In genomic region chr20:41072919-41073318, GRCh38 we compare ENCODE assay signal across 10 cellular contexts. TPM values are rescaled to one million over a fixed set of nuclear protein-coding genes. Genes with fewer than 3 reads are reported as not detected.
DNase-seq lines count a peak whose midpoint lies in the region; ATAC-seq, FAIRE-seq and TF ChIP-seq lines count a peak whose summit lies in the region.
"Had no signal": no experiment of that assay in that cellular context is flagged by ENCODE, and none has a peak within 500 bp of the region (broad histone marks: within the 10 kb centered on the region; RNA-seq: fewer than 3 reads in every experiment).

No MANE protein-coding gene starts in this region.

- H3K9me3 Mint-ChIP-seq in activated naive CD8-positive, alpha-beta T cell treated with anti-CD3 and anti-CD28 coated beads, Interleukin-2, amount 10 ng/mL, durations not matched to agents 7 days and 5 days, result no peaks in the 10 kb centered on the region

- TF ChIP-seq POLR2A in HepG2 (IDR thresholded peaks at IDR 0.05; ENCODE audit: insufficient read depth in 1 of 2, low read depth in 2 of 2, low read length in 2 of 2) (no peak), vagina (IDR thresholded peaks at IDR 0.05) (no peak)

- TF ChIP-seq CTCF in liver (IDR thresholded peaks at IDR 0.05; ENCODE audit: low read depth, low read length, missing input control), result no peak
- TF ChIP-seq CTCF in HepG2 (CRISPR knock-in tag; IDR thresholded peaks at IDR 0.05), result no peak
- no peak for TF ChIP-seq CTCF in lower lobe of right lung (IDR thresholded peaks at IDR 0.05)
- TF ChIP-seq CTCF in vagina (IDR thresholded peaks at IDR 0.05), result no peak

- H3K27ac ChIP-seq in liver (ENCODE audit: low read depth in 1 of 2, low read length in 2 of 2) (peak overlapping the region; percentile 56 to 68), HepG2 (ENCODE audit: extremely low read length, insufficient read depth, low read length) (no peak overlapping the region), lower lobe of right lung (peak overlapping the region; percentile 15), vagina (peak overlapping the region; percentile 56)

- intact Hi-C loops in HepG2 (cut with micrococcal nuclease; ENCODE audit: unreplicated experiment) (no loop called here), lower lobe of right lung (cut with DNase I) (no loop called here), vagina (cut with DNase I) (no loop called here)

- peak overlapping the region; percentile 26 for H3K4me3 Mint-ChIP-seq in activated naive CD8-positive, alpha-beta T cell treated with anti-CD3 and anti-CD28 coated beads, Interleukin-2, amount 10 ng/mL, durations not matched to agents 7 days and 5 days
- H3K4me3 Mint-ChIP-seq: B cell had no signal

- H3K27me3 Mint-ChIP-seq in activated naive CD8-positive, alpha-beta T cell treated with anti-CD3 and anti-CD28 coated beads, Interleukin-2, amount 10 ng/mL, durations not matched to agents 7 days and 5 days, result no peaks in the 10 kb centered on the region
- H3K27me3 Mint-ChIP-seq: B cell had no signal

- FAIRE-seq in HepG2 (lab: Jason Lieb, UNC), result no peak

- H4K20me1 ChIP-seq in HepG2 (ENCODE audit: insufficient read depth, low read length), result peaks cover 17% of the 10 kb centered on the region

- no peak overlapping the region for H2AFZ ChIP-seq in HepG2 (ENCODE audit: low read length)

- H3K36me3 Mint-ChIP-seq in activated naive CD8-positive, alpha-beta T cell treated with anti-CD3 and anti-CD28 coated beads, Interleukin-2, amount 10 ng/mL, durations not matched to agents 7 days and 5 days, result peaks cover 28% of the 10 kb centered on the region

- CTCF ChIA-PET in HepG2 (lab: Yijun Ruan, JAX; ENCODE audit: low intra/inter-chr PET ratio, low total read pairs), result no interaction called here

- peaks cover 79% of the 10 kb centered on the region for H3K79me2 ChIP-seq in HepG2 (ENCODE audit: insufficient read depth, low read length)

- no peak for ATAC-seq in HepG2
- no peak for ATAC-seq in activated naive CD8-positive, alpha-beta T cell treated with anti-CD3 and anti-CD28 coated beads, Interleukin-2, amount 10 ng/mL, durations not matched to agents 7 days and 5 days (ENCODE audit: low read depth)
- no peak for ATAC-seq in lower lobe of right lung
- ATAC-seq in GM18868 (IDR thresholded peaks at IDR 0.05; ENCODE audit: unreplicated experiment), result no peak

- peaks cover 63% of the 10 kb centered on the region for H3K4me1 Mint-ChIP-seq in activated naive CD8-positive, alpha-beta T cell treated with anti-CD3 and anti-CD28 coated beads, Interleukin-2, amount 10 ng/mL, durations not matched to agents 7 days and 5 days

- no TSS peak for BruUV-seq in HepG2 (replicated peaks; lab: Mats Ljungman, UMichigan)

- H3K27ac Mint-ChIP-seq in activated naive CD8-positive, alpha-beta T cell treated with anti-CD3 and anti-CD28 coated beads, Interleukin-2, amount 10 ng/mL, durations not matched to agents 7 days and 5 days, result peak overlapping the region; percentile 31
- H3K27ac Mint-ChIP-seq: B cell had no signal

- 68% methylated on average over 3 of the region's 3 CpGs for whole genome bisulfite sequencing in liver
- 94% methylated on average over 3 of the region's 3 CpGs for WGBS in HepG2 (ENCODE audit: low lambda C conversion rate)

- no peak overlapping the region for H3K4me3 ChIP-seq in liver (ENCODE audit: low read depth in 1 of 3, low read length in 3 of 3)
- H3K4me3 ChIP-seq in HepG2 (replicated peaks in 1 of 3; ENCODE audit: insufficient read depth in 1 of 3, low read depth in 2 of 3, low read length in 3 of 3), result no peak overlapping the region
- no peak overlapping the region for H3K4me3 ChIP-seq in lower lobe of right lung
- no peak overlapping the region for H3K4me3 ChIP-seq in vagina

- TF ChIP-seq RAD21 in liver (IDR thresholded peaks at IDR 0.05) (no peak), HepG2 (CRISPR knock-in tag; IDR thresholded peaks at IDR 0.05) (no peak)

- POLR2A ChIA-PET in HepG2 (lab: Yijun Ruan, JAX), result no interaction called here
- POLR2A ChIA-PET in activated naive CD8-positive, alpha-beta T cell treated with anti-CD3 and anti-CD28 coated beads, Interleukin-2, amount 10 ng/mL, durations not matched to agents 7 days and 5 days (lab: Charles Lee), result interaction anchor here (0.6 to 1.3 kb wide), 4 partner anchors 47 to 82 kb away, joined by 3 to 4 read pairs (median 3); no protein-coding TSS in a partner anchor

- H3K4me1 ChIP-seq in liver (ENCODE audit: control insufficient read depth in 4 of 4, insufficient read depth in 4 of 4, low read length in 3 of 4) (peaks cover 0 to 4% (median 2%) of the 10 kb centered on the region in 4 donors), HepG2 (ENCODE audit: insufficient read depth, low read length) (peaks cover 12% of the 10 kb centered on the region), lower lobe of right lung (peaks cover 60% of the 10 kb centered on the region), vagina (peaks cover 73% of the 10 kb centered on the region)

- no peak for DNase-seq in HepG2 (ENCODE audit: low spot score)
- no peak for DNase-seq in activated naive CD8-positive, alpha-beta T cell treated with anti-CD3 and anti-CD28 coated beads, Interleukin-2, amount 10 ng/mL, durations not matched to agents 7 days and 5 days
- DNase-seq in lower lobe of right lung, result no peak
- no peak for DNase-seq in vagina (ENCODE audit: extremely low spot score in 2 of 2)
- no peak for DNase-seq in Ammon's horn (ENCODE audit: low spot score)
- no peak for DNase-seq in EL
- DNase-seq: KBM-7 had no signal

- no peak overlapping the region for H3K9ac ChIP-seq in liver (ENCODE audit: low read depth in 1 of 2, low read length in 2 of 2)
- H3K9ac ChIP-seq in HepG2 (ENCODE audit: insufficient read depth, low read depth, low read length), result no peak overlapping the region

- H3K27me3 ChIP-seq in liver (ENCODE audit: control insufficient read depth in 4 of 4, insufficient read depth in 4 of 4, low read length in 3 of 4) (no peaks in the 10 kb centered on the region), HepG2 (ENCODE audit: control insufficient read depth in 1 of 2, insufficient read depth in 2 of 2, low read length in 2 of 2) (no peaks in the 10 kb centered on the region), lower lobe of right lung (ENCODE audit: low read depth) (no peaks in the 10 kb centered on the region), vagina (no peaks in the 10 kb centered on the region)

- in situ Hi-C loops in HepG2 (cut with HindIII; ENCODE audit: extremely low pct_ligation_motif_present, low pct_unique_long_range_greater_than_20kb), result no loop called here

- H3K4me2 ChIP-seq in HepG2 (ENCODE audit: low read depth, low read length), result no peak overlapping the region

- TF ChIP-seq EP300 in HepG2 (IDR thresholded peaks at IDR 0.05; ENCODE audit: low read depth in 2 of 2, low read length in 2 of 2), result no peak
- no peak for TF ChIP-seq EP300 in HepG2 (CRISPR knock-in tag; IDR thresholded peaks at IDR 0.05; ENCODE audit: borderline replicate concordance)

- no peaks in the 10 kb centered on the region for H3K9me3 ChIP-seq in liver (ENCODE audit: control insufficient read depth in 4 of 4, low read length in 3 of 4)
- H3K9me3 ChIP-seq in HepG2 (ENCODE audit: low read length), result no peaks in the 10 kb centered on the region
- no peaks in the 10 kb centered on the region for H3K9me3 ChIP-seq in lower lobe of right lung
- H3K9me3 ChIP-seq in vagina, result no peaks in the 10 kb centered on the region

- H3K36me3 ChIP-seq in liver (ENCODE audit: control insufficient read depth in 4 of 4, insufficient read depth in 3 of 4, low read depth in 1 of 4, low read length in 3 of 4) (peaks cover 0 to 7% (median under 1%) of the 10 kb centered on the region in 4 donors), HepG2 (replicated peaks in 1 of 2; ENCODE audit: control insufficient read depth in 1 of 2, insufficient read depth in 2 of 2, low read length in 2 of 2) (peaks cover 18 to 65% of the 10 kb centered on the region in 2 experiments), lower lobe of right lung (peaks cover 25% of the 10 kb centered on the region), vagina (peaks cover 0 to 3% of the 10 kb centered on the region in 2 donors)

TF ChIP-seq in liver, 16 proteins besides CTCF, POLR2A, EP300 and RAD21:
- TF ChIP-seq TAF1 (conservative IDR thresholded peaks at IDR 0.05), result no peak

TF ChIP-seq in HepG2, 621 proteins besides CTCF, POLR2A, EP300 and RAD21 (continues in another document):
- TF ChIP-seq ZNF775 (CRISPR knock-in tag; IDR thresholded peaks at IDR 0.05; ENCODE audit: borderline replicate concordance) (no peak), SETDB1 (CRISPR knock-in tag; IDR thresholded peaks at IDR 0.05; ENCODE audit: borderline replicate concordance) (no peak), NCOR1 (IDR thresholded peaks at IDR 0.05; ENCODE audit: borderline replicate concordance, low read length) (no peak)

RNA-seq across cellular contexts. Expression of gene TOP1, which starts 44.3 kb away (rescaled TPM):
- total RNA-seq in liver (10 to 100 TPM; 21.1 to 62.1 TPM), HepG2 (2016; rRNA removed; fragmentation: Illumina TruSeq; extraction: Trizol) (19.4 and 75.3 TPM in 2 replicates), lower lobe of right lung (52.0 TPM), vagina (38.1 TPM)
- polyA plus RNA-seq in liver (10 to 100 TPM; 13.7 to 17.8 TPM), HepG2 (2011; rRNA removed) (9.9 and 10.2 TPM in 2 replicates)
- 17.3 and 19.8 TPM in 2 replicates for total RNA-seq in HepG2 (2016; cell fraction: cytosol; rRNA removed; fragmentation: Illumina TruSeq; extraction: Trizol; ENCODE audit: low read depth)
- 17.0 and 75.6 TPM in 2 replicates for total RNA-seq in HepG2 (2016; cell fraction: insoluble cytoplasmic fraction; rRNA removed; fragmentation: Illumina TruSeq; extraction: Trizol)
- total RNA-seq in HepG2 (2016; cell fraction: membrane; rRNA removed; fragmentation: Illumina TruSeq; extraction: Trizol), result 20.3 and 21.0 TPM in 2 replicates
- 45.7 and 48.4 TPM in 2 replicates for total RNA-seq in HepG2 (2016; cell fraction: nucleus; rRNA removed; fragmentation: Illumina TruSeq; extraction: Trizol)
- 5.5 and 9.3 TPM in 2 replicates for polyA plus RNA-seq in HepG2 (2011; cell fraction: cytosol; rRNA removed)
- 10.9 and 11.3 TPM in 2 replicates for polyA plus RNA-seq in HepG2 (2011; cell fraction: nucleus; rRNA removed)
- 51.4 and 67.5 TPM in 2 replicates for polyA plus RNA-seq in HepG2 (2012)
- 2.6 and 3.5 TPM in 2 replicates for polyA plus RNA-seq in HepG2 (2016; cell fraction: cytosol; fragmentation: Illumina TruSeq; extraction: Trizol; ENCODE audit: low read depth)
- polyA plus RNA-seq in HepG2 (2016; cell fraction: insoluble cytoplasmic fraction; fragmentation: Illumina TruSeq; extraction: Trizol; ENCODE audit: low read depth), result 131 and 136 TPM in 2 replicates
- 9.6 and 10.8 TPM in 2 replicates for polyA plus RNA-seq in HepG2 (2016; cell fraction: membrane; fragmentation: Illumina TruSeq; extraction: Trizol; ENCODE audit: low read depth)
- 89.8 and 94.4 TPM in 2 replicates for polyA plus RNA-seq in HepG2 (2016; cell fraction: nucleus; fragmentation: Illumina TruSeq; extraction: Trizol; ENCODE audit: insufficient read depth, low read depth)
- 7.0 and 9.4 TPM in 2 replicates for polyA minus RNA-seq in HepG2 (2011; rRNA and poly(A)+ RNA removed; ENCODE audit: low replicate concordance)
- 25.1 and 28.4 TPM in 2 replicates for polyA minus RNA-seq in HepG2 (2011; cell fraction: cytosol; rRNA and poly(A)+ RNA removed)
- polyA minus RNA-seq in HepG2 (2011; cell fraction: nucleus; rRNA and poly(A)+ RNA removed), result 21.5 and 22.1 TPM in 2 replicates
- 10 to 100 TPM; 72.6 to 75.2 TPM for total RNA-seq in activated naive CD8-positive, alpha-beta T cell treated with anti-CD3 and anti-CD28 coated beads, Interleukin-2, amount 10 ng/mL, durations not matched to agents 7 days and 5 days
